Comparison of ENCODE assay signal across 1 cellular context in the genomic region with DNA sequence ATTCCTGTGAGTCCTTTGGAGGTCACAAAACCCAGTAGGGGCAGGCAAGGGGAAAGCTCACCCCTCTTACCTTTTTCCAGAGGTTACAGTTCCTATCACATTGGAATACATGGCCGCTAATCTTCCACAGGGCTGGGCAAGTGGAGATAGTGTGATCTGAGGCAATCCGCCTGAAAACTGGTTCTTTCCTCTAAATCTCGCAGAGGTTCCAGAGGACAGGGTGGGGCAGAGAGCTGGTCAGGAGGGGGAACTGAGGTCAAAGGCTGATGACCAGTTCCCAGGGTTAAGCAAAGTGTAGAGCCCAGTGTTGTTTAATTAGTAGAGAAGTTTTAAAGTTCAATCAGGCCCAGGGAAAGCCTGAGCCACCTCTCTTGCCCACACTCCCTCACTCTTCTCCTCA.
TF ChIP-seq lines count a peak whose summit lies in the region.

A gene (minus strand): TSS at position 179 of the 400 bp plus-strand sequence. CDS start 68 bp downstream, at position 111.

TF ChIP-seq in HepG2, 621 proteins besides CTCF, POLR2A, EP300 and RAD21 (continued from another document and continues in another):
- TF ChIP-seq, protein P1, sequence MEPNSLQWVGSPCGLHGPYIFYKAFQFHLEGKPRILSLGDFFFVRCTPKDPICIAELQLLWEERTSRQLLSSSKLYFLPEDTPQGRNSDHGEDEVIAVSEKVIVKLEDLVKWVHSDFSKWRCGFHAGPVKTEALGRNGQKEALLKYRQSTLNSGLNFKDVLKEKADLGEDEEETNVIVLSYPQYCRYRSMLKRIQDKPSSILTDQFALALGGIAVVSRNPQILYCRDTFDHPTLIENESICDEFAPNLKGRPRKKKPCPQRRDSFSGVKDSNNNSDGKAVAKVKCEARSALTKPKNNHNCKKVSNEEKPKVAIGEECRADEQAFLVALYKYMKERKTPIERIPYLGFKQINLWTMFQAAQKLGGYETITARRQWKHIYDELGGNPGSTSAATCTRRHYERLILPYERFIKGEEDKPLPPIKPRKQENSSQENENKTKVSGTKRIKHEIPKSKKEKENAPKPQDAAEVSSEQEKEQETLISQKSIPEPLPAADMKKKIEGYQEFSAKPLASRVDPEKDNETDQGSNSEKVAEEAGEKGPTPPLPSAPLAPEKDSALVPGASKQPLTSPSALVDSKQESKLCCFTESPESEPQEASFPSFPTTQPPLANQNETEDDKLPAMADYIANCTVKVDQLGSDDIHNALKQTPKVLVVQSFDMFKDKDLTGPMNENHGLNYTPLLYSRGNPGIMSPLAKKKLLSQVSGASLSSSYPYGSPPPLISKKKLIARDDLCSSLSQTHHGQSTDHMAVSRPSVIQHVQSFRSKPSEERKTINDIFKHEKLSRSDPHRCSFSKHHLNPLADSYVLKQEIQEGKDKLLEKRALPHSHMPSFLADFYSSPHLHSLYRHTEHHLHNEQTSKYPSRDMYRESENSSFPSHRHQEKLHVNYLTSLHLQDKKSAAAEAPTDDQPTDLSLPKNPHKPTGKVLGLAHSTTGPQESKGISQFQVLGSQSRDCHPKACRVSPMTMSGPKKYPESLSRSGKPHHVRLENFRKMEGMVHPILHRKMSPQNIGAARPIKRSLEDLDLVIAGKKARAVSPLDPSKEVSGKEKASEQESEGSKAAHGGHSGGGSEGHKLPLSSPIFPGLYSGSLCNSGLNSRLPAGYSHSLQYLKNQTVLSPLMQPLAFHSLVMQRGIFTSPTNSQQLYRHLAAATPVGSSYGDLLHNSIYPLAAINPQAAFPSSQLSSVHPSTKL (CRISPR knock-in tag; IDR thresholded peaks at IDR 0.05): peak; percentile 38; the same call in 1 of the 2 replicates
- no peak for TF ChIP-seq REL (CRISPR knock-in tag; conservative IDR thresholded peaks at IDR 0.05)
- TF ChIP-seq ZNF225 (CRISPR knock-in tag; IDR thresholded peaks at IDR 0.05): no peak
- no peak; the same call in 1 of the 2 replicates for TF ChIP-seq ZNF891 (CRISPR knock-in tag; IDR thresholded peaks at IDR 0.05)
- TF ChIP-seq RARA (CRISPR knock-in tag; IDR thresholded peaks at IDR 0.05): peak; percentile 65
- TF ChIP-seq, protein P2, sequence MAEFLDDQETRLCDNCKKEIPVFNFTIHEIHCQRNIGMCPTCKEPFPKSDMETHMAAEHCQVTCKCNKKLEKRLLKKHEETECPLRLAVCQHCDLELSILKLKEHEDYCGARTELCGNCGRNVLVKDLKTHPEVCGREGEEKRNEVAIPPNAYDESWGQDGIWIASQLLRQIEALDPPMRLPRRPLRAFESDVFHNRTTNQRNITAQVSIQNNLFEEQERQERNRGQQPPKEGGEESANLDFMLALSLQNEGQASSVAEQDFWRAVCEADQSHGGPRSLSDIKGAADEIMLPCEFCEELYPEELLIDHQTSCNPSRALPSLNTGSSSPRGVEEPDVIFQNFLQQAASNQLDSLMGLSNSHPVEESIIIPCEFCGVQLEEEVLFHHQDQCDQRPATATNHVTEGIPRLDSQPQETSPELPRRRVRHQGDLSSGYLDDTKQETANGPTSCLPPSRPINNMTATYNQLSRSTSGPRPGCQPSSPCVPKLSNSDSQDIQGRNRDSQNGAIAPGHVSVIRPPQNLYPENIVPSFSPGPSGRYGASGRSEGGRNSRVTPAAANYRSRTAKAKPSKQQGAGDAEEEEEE (CRISPR knock-in tag; IDR thresholded peaks at IDR 0.05; ENCODE audit: borderline replicate concordance): no peak
- no peak for TF ChIP-seq NONO (IDR thresholded peaks at IDR 0.05)
- 0 out of 2 replicates have a peak, but pooled peaks have one; percentile 51 for TF ChIP-seq NONO (CRISPR knock-in tag; conservative IDR thresholded peaks at IDR 0.05)
- peak; percentile 27; the same call in 1 of the 2 replicates for TF ChIP-seq SALL1 (CRISPR knock-in tag; IDR thresholded peaks at IDR 0.05)
- TF ChIP-seq GATA4 (IDR thresholded peaks at IDR 0.05; ENCODE audit: borderline replicate concordance, low read depth): peak; percentile 18; the same call in 1 of the 2 replicates
- no peak for TF ChIP-seq ZNF747 (CRISPR knock-in tag; IDR thresholded peaks at IDR 0.05; ENCODE audit: borderline replicate concordance)
- no peak for TF ChIP-seq PAF1 (CRISPR knock-in tag; IDR thresholded peaks at IDR 0.05)
- TF ChIP-seq ZNF12 (CRISPR knock-in tag; IDR thresholded peaks at IDR 0.05): no peak
- no peak for TF ChIP-seq ZSCAN21 (CRISPR knock-in tag; IDR thresholded peaks at IDR 0.05; ENCODE audit: borderline replicate concordance)
- TF ChIP-seq TP53 (CRISPR knock-in tag; conservative IDR thresholded peaks at IDR 0.05): no peak
- no peak for TF ChIP-seq JDP2 (CRISPR knock-in tag; IDR thresholded peaks at IDR 0.05; ENCODE audit: borderline replicate concordance)
- TF ChIP-seq, protein P3, sequence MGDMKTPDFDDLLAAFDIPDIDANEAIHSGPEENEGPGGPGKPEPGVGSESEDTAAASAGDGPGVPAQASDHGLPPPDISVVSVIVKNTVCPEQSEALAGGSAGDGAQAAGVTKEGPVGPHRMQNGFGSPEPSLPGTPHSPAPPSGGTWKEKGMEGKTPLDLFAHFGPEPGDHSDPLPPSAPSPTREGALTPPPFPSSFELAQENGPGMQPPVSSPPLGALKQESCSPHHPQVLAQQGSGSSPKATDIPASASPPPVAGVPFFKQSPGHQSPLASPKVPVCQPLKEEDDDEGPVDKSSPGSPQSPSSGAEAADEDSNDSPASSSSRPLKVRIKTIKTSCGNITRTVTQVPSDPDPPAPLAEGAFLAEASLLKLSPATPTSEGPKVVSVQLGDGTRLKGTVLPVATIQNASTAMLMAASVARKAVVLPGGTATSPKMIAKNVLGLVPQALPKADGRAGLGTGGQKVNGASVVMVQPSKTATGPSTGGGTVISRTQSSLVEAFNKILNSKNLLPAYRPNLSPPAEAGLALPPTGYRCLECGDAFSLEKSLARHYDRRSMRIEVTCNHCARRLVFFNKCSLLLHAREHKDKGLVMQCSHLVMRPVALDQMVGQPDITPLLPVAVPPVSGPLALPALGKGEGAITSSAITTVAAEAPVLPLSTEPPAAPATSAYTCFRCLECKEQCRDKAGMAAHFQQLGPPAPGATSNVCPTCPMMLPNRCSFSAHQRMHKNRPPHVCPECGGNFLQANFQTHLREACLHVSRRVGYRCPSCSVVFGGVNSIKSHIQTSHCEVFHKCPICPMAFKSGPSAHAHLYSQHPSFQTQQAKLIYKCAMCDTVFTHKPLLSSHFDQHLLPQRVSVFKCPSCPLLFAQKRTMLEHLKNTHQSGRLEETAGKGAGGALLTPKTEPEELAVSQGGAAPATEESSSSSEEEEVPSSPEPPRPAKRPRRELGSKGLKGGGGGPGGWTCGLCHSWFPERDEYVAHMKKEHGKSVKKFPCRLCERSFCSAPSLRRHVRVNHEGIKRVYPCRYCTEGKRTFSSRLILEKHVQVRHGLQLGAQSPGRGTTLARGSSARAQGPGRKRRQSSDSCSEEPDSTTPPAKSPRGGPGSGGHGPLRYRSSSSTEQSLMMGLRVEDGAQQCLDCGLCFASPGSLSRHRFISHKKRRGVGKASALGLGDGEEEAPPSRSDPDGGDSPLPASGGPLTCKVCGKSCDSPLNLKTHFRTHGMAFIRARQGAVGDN (CRISPR knock-in tag; IDR thresholded peaks at IDR 0.05): no peak
- no peak for TF ChIP-seq PAX8 (CRISPR knock-in tag; IDR thresholded peaks at IDR 0.05; ENCODE audit: borderline replicate concordance)
- 0 out of 2 replicates have a peak, but pooled peaks have one; percentile 34 for TF ChIP-seq FLYWCH1 (CRISPR knock-in tag; IDR thresholded peaks at IDR 0.05)
- TF ChIP-seq, protein P4, sequence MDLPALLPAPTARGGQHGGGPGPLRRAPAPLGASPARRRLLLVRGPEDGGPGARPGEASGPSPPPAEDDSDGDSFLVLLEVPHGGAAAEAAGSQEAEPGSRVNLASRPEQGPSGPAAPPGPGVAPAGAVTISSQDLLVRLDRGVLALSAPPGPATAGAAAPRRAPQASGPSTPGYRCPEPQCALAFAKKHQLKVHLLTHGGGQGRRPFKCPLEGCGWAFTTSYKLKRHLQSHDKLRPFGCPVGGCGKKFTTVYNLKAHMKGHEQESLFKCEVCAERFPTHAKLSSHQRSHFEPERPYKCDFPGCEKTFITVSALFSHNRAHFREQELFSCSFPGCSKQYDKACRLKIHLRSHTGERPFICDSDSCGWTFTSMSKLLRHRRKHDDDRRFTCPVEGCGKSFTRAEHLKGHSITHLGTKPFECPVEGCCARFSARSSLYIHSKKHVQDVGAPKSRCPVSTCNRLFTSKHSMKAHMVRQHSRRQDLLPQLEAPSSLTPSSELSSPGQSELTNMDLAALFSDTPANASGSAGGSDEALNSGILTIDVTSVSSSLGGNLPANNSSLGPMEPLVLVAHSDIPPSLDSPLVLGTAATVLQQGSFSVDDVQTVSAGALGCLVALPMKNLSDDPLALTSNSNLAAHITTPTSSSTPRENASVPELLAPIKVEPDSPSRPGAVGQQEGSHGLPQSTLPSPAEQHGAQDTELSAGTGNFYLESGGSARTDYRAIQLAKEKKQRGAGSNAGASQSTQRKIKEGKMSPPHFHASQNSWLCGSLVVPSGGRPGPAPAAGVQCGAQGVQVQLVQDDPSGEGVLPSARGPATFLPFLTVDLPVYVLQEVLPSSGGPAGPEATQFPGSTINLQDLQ (CRISPR knock-in tag; IDR thresholded peaks at IDR 0.05): no peak
- TF ChIP-seq ZNF564 (CRISPR knock-in tag; IDR thresholded peaks at IDR 0.05): no peak
- TF ChIP-seq, protein P5, sequence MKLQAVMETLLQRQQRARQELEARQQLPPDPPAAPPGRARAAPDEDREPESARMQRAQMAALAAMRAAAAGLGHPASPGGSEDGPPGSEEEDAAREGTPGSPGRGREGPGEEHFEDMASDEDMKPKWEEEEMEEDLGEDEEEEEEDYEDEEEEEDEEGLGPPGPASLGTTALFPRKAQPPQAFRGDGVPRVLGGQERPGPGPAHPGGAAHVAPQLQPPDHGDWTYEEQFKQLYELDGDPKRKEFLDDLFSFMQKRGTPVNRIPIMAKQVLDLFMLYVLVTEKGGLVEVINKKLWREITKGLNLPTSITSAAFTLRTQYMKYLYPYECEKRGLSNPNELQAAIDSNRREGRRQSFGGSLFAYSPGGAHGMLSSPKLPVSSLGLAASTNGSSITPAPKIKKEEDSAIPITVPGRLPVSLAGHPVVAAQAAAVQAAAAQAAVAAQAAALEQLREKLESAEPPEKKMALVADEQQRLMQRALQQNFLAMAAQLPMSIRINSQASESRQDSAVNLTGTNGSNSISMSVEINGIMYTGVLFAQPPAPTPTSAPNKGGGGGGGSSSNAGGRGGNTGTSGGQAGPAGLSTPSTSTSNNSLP (IDR thresholded peaks at IDR 0.05; ENCODE audit: low read depth, low read length): peak; percentile 62; the same call in 1 of the 2 replicates
- TF ChIP-seq, protein P6, sequence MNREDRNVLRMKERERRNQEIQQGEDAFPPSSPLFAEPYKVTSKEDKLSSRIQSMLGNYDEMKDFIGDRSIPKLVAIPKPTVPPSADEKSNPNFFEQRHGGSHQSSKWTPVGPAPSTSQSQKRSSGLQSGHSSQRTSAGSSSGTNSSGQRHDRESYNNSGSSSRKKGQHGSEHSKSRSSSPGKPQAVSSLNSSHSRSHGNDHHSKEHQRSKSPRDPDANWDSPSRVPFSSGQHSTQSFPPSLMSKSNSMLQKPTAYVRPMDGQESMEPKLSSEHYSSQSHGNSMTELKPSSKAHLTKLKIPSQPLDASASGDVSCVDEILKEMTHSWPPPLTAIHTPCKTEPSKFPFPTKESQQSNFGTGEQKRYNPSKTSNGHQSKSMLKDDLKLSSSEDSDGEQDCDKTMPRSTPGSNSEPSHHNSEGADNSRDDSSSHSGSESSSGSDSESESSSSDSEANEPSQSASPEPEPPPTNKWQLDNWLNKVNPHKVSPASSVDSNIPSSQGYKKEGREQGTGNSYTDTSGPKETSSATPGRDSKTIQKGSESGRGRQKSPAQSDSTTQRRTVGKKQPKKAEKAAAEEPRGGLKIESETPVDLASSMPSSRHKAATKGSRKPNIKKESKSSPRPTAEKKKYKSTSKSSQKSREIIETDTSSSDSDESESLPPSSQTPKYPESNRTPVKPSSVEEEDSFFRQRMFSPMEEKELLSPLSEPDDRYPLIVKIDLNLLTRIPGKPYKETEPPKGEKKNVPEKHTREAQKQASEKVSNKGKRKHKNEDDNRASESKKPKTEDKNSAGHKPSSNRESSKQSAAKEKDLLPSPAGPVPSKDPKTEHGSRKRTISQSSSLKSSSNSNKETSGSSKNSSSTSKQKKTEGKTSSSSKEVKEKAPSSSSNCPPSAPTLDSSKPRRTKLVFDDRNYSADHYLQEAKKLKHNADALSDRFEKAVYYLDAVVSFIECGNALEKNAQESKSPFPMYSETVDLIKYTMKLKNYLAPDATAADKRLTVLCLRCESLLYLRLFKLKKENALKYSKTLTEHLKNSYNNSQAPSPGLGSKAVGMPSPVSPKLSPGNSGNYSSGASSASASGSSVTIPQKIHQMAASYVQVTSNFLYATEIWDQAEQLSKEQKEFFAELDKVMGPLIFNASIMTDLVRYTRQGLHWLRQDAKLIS (CRISPR knock-in tag; IDR thresholded peaks at IDR 0.05): no peak
- no peak for TF ChIP-seq ISL2 (CRISPR knock-in tag; IDR thresholded peaks at IDR 0.05)
- TF ChIP-seq TCF7L2 (IDR thresholded peaks at IDR 0.05; ENCODE audit: low read depth, low read length): no peak
- TF ChIP-seq, protein P7, sequence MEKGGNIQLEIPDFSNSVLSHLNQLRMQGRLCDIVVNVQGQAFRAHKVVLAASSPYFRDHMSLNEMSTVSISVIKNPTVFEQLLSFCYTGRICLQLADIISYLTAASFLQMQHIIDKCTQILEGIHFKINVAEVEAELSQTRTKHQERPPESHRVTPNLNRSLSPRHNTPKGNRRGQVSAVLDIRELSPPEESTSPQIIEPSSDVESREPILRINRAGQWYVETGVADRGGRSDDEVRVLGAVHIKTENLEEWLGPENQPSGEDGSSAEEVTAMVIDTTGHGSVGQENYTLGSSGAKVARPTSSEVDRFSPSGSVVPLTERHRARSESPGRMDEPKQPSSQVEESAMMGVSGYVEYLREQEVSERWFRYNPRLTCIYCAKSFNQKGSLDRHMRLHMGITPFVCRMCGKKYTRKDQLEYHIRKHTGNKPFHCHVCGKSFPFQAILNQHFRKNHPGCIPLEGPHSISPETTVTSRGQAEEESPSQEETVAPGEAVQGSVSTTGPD (CRISPR knock-in tag; IDR thresholded peaks at IDR 0.05): no peak
- TF ChIP-seq NR2C2 (CRISPR knock-in tag; IDR thresholded peaks at IDR 0.05; ENCODE audit: borderline replicate concordance): peak; percentile 88
- TF ChIP-seq CREM (IDR thresholded peaks at IDR 0.05): peak; percentile 56; the same call in 1 of the 2 replicates
- TF ChIP-seq CREM (CRISPR knock-in tag; IDR thresholded peaks at IDR 0.05): no peak
- TF ChIP-seq ZNF382 (CRISPR knock-in tag; IDR thresholded peaks at IDR 0.05; ENCODE audit: borderline replicate concordance): no peak
- no peak for TF ChIP-seq ZNF10 (CRISPR knock-in tag; IDR thresholded peaks at IDR 0.05; ENCODE audit: borderline replicate concordance, low read depth)
- TF ChIP-seq, protein P8, sequence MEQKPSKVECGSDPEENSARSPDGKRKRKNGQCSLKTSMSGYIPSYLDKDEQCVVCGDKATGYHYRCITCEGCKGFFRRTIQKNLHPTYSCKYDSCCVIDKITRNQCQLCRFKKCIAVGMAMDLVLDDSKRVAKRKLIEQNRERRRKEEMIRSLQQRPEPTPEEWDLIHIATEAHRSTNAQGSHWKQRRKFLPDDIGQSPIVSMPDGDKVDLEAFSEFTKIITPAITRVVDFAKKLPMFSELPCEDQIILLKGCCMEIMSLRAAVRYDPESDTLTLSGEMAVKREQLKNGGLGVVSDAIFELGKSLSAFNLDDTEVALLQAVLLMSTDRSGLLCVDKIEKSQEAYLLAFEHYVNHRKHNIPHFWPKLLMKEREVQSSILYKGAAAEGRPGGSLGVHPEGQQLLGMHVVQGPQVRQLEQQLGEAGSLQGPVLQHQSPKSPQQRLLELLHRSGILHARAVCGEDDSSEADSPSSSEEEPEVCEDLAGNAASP (CRISPR knock-in tag; IDR thresholded peaks at IDR 0.05; ENCODE audit: borderline replicate concordance): peak; percentile 63
- TF ChIP-seq ZEB1 (IDR thresholded peaks at IDR 0.05; ENCODE audit: insufficient replicate concordance, low read depth): no peak
- no peak for TF ChIP-seq ARHGAP35 (CRISPR knock-in tag; IDR thresholded peaks at IDR 0.05; ENCODE audit: borderline replicate concordance)
- TF ChIP-seq PITX1 (CRISPR knock-in tag; IDR thresholded peaks at IDR 0.05): 0 out of 2 replicates have a peak, but pooled peaks have one; percentile 31
- no peak for TF ChIP-seq ZNF451 (CRISPR knock-in tag; IDR thresholded peaks at IDR 0.05)
- TF ChIP-seq DMAP1 (CRISPR knock-in tag; IDR thresholded peaks at IDR 0.05): peak; percentile 55; the same call in 1 of the 2 replicates
- TF ChIP-seq ZNF354B (CRISPR knock-in tag; IDR thresholded peaks at IDR 0.05): no peak
